Comparison of ENCODE assay signal across 1 cellular context in the genomic region with DNA sequence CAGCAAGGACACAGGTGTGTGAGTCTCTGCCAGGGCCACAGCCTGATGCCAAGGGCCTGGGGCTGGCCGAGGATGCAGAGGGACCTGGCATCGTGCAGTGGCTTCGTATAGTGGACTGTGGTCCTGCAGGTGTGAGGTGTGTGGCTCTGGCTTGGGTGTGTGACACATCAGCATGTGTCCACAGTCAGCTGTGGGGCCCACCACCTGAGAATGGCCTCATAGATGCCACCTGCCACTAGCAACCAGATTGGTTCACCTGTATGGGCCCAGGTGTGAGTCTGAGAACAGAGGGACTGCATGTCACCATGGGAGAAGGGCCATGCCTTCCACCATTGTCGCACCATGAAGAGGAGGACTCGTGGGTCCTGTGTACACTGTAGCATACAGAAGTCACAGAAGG.
A peak's percentile ranks its signal among the peaks of the same experiment; 100 is the strongest.
TF ChIP-seq lines count a peak whose summit lies in the region.

No MANE protein-coding gene starts in this region.

TF ChIP-seq in K562, 482 proteins besides CTCF, POLR2A, EP300 and RAD21:
- TF ChIP-seq ZNF699 (CRISPR knock-in tag; IDR thresholded peaks at IDR 0.05; ENCODE audit: insufficient replicate concordance), result no peak
- no peak for TF ChIP-seq TAF7 (tag; IDR thresholded peaks at IDR 0.05)
- TF ChIP-seq SRSF9 (IDR thresholded peaks at IDR 0.05; ENCODE audit: borderline replicate concordance, low read depth, low read length), result no peak
- TF ChIP-seq ZNF384 (IDR thresholded peaks at IDR 0.05; ENCODE audit: low read depth, low read length), result no peak
- TF ChIP-seq, protein P1, sequence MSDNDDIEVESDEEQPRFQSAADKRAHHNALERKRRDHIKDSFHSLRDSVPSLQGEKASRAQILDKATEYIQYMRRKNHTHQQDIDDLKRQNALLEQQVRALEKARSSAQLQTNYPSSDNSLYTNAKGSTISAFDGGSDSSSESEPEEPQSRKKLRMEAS (CRISPR knock-in tag; IDR thresholded peaks at IDR 0.05), result peak; percentile 31; the same call in 1 of the 2 replicates
- TF ChIP-seq NR3C1 (CRISPR knock-in tag; IDR thresholded peaks at IDR 0.05), result 0 out of 2 replicates have a peak, but pooled peaks have one; percentile 43
- no peak for TF ChIP-seq RBM14 (IDR thresholded peaks at IDR 0.05; ENCODE audit: borderline replicate concordance, insufficient read depth, low read depth, low read length)
